Comparison of ENCODE assay signal across 8 cellular contexts in genomic region chrX:69616520-69617203, GRCh38. TPM values are rescaled to one million over a fixed set of nuclear protein-coding genes. Genes with fewer than 3 reads are reported as not detected.
DNase-seq lines count a peak whose midpoint lies in the region; ATAC-seq and TF ChIP-seq lines count a peak whose summit lies in the region.

No MANE protein-coding gene starts in this region.

- intact Hi-C loops in right lobe of liver (cut with DNase I), result loop anchor here in 1 of 2 donors (5.0 kb wide), 1 partner anchor 79 kb away; no protein-coding TSS in a partner anchor

- no peaks in the 10 kb centered on the region for H3K9me3 ChIP-seq in Peyer's patch
- no peaks in the 10 kb centered on the region for H3K9me3 ChIP-seq in right lobe of liver
- no peaks in the 10 kb centered on the region for H3K9me3 ChIP-seq in stomach smooth muscle (ENCODE audit: control insufficient read depth in 2 of 2, low read length in 2 of 2)

- 10% methylated on average over 7 of the region's 47 CpGs for WGBS in right lobe of liver (ENCODE audit: insufficient coverage, low coverage, low lambda C conversion rate, missing lambda C conversion rate)

- TF ChIP-seq CTCF in Peyer's patch (IDR thresholded peaks at IDR 0.05) (no peak), right lobe of liver (IDR thresholded peaks at IDR 0.05) (no peak)

- H3K27me3 ChIP-seq in Peyer's patch, result no peaks in the 10 kb centered on the region
- H3K27me3 ChIP-seq in right lobe of liver, result peaks cover 0 to 3% of the 10 kb centered on the region in 2 donors
- peaks cover 0 to 10% of the 10 kb centered on the region in 2 donors for H3K27me3 ChIP-seq in stomach smooth muscle (ENCODE audit: control insufficient read depth in 1 of 2, insufficient read depth in 2 of 2, low read length in 2 of 2)

- H3K9ac ChIP-seq in stomach smooth muscle (ENCODE audit: low read length in 2 of 2), result no peak overlapping the region

- TF ChIP-seq POLR2A in Peyer's patch (IDR thresholded peaks at IDR 0.05) (no peak), right lobe of liver (IDR thresholded peaks at IDR 0.05) (no peak)

- peak in 1 of 4 donors; percentile 8 for ATAC-seq in right lobe of liver
- ATAC-seq in GM18519 (IDR thresholded peaks at IDR 0.05; ENCODE audit: low FRiP score, unreplicated experiment), result no peak

- H3K4me3 ChIP-seq in Peyer's patch (peak overlapping the region; percentile 25 to 60 (median 46)), right lobe of liver (peak overlapping the region; percentile 43 to 59 (median 43)), stomach smooth muscle (ENCODE audit: low read length in 2 of 2) (peak overlapping the region; percentile 63 to 71)

- no peak overlapping the region for H3K27ac ChIP-seq in Peyer's patch
- no peak overlapping the region for H3K27ac ChIP-seq in right lobe of liver
- H3K27ac ChIP-seq in stomach smooth muscle (ENCODE audit: low read length), result no peak overlapping the region

- H3K36me3 ChIP-seq in Peyer's patch (no peaks in the 10 kb centered on the region), right lobe of liver (no peaks in the 10 kb centered on the region), stomach smooth muscle (ENCODE audit: control insufficient read depth in 2 of 2, insufficient read depth in 2 of 2, low read length in 2 of 2) (no peaks in the 10 kb centered on the region)

- H3K4me1 ChIP-seq in Peyer's patch (no peaks in the 10 kb centered on the region), right lobe of liver (no peaks in the 10 kb centered on the region), stomach smooth muscle (ENCODE audit: control insufficient read depth, insufficient read depth, low read length) (no peaks in the 10 kb centered on the region)

- DNase-seq in GM03348 (ENCODE audit: low spot score) (peak; percentile 1), Peyer's patch (no peak), right lobe of liver (peak; percentile 31 to 51 (median 32)), NCI-H345 treated with DMSO at 0.1 percent for 48 hours (lab: John Stamatoyannopoulos, UW; ENCODE audit: unreplicated experiment) (no peak), NCI-H1436 treated with DMSO at 0.1 percent for 48 hours (lab: John Stamatoyannopoulos, UW) (no peak)
- peak; percentile 3 for DNase-seq in central memory CD4-positive, alpha-beta T cell

RNA-seq across cellular contexts. Expression of gene EDA, which starts 0.7 kb away (rescaled TPM):
- total RNA-seq in Peyer's patch (1 to 10 TPM in 2 of 4 donors, under 1 TPM in 1, not detected in 1; 0.18 to 1.3 (median 1.0) TPM), right lobe of liver (1 to 10 TPM; 1.7 to 2.7 (median 2.1) TPM)

Comparison
In these comparisons a context has a peak if more than half of its experiments do, and no peak if none do; other contexts are left out.
1. DNase-seq: peak in GM03348 (single experiment), central memory CD4-positive, alpha-beta T cell (single experiment) and right lobe of liver (3 of 3); none in Peyer's patch (0 of 3), NCI-H345 treated with DMSO at 0.1 percent for 48 hours (single experiment) and NCI-H1436 treated with DMSO at 0.1 percent for 48 hours (single experiment).
2. Peak in every context shown above with its lines, with median percentiles within 50 percentile points of each other: H3K4me3 ChIP-seq.